ENCODE assay signal across 17 cellular contexts in genomic region chr10:46031648-46032532, GRCh38. TPM values are rescaled to one million over a fixed set of nuclear protein-coding genes. Genes with fewer than 3 reads are reported as not detected.
DNase-seq lines count a peak whose midpoint lies in the region; ATAC-seq and TF ChIP-seq lines count a peak whose summit lies in the region.
"Had no signal": no experiment of that assay in that cellular context is flagged by ENCODE, and none has a peak within 500 bp of the region (broad histone marks: within the 10 kb centered on the region; RNA-seq: fewer than 3 reads in every experiment).

No MANE protein-coding gene starts in this region.

- POLR2A ChIA-PET in Panc1 (lab: Charles Lee): no interaction called here

- no peaks in the 10 kb centered on the region for H3K27me3 ChIP-seq in Panc1 (ENCODE audit: control insufficient read depth, insufficient read depth, low read length)
- H3K27me3 ChIP-seq: right atrium auricular region, SJCRH30, thyroid gland had no signal

- intact Hi-C loops in Panc1 (cut with micrococcal nuclease; ENCODE audit: unreplicated experiment): no loop called here

- BruUV-seq in Panc1 (replicated peaks; lab: Mats Ljungman, UMichigan): no TSS peak

- DNase-seq in activated CD8-positive, alpha-beta memory T cell treated with anti-CD3 and anti-CD28 coated beads for 24 hours: peak; percentile 43
- no peak for DNase-seq in activated CD8-positive, alpha-beta memory T cell treated with anti-CD3 and anti-CD28 coated beads, Interleukin-2, amount 50 U/mL, for 4 hours
- no peak for DNase-seq in Panc1 (ENCODE audit: low read depth, low spot score)
- peak; percentile 46 for DNase-seq in fibroblast of pulmonary artery (ENCODE audit: low read depth)
- DNase-seq in pulmonary artery endothelial cell (ENCODE audit: low read depth, low spot score): peak; percentile 11
- no peak for DNase-seq in DMS79 treated with DMSO at 0.1 percent for 48 hours (lab: John Stamatoyannopoulos, UW)
- DNase-seq in NCI-H1436 treated with DMSO at 0.1 percent for 48 hours (lab: John Stamatoyannopoulos, UW): no peak
- DNase-seq: ACHN; activated CD4-positive, alpha-beta T cell treated with anti-CD3 and anti-CD28 coated beads for 1 hour; NCI-H1092; NCI-H526; SJCRH30 had no signal

- H3K4me3 ChIP-seq in Panc1 (ENCODE audit: low read depth in 2 of 2, low read length in 2 of 2): no peak overlapping the region
- H3K4me3 ChIP-seq in fibroblast of pulmonary artery (replicated peaks; ENCODE audit: low read depth, low read length): no peak overlapping the region
- H3K4me3 ChIP-seq: right atrium auricular region had no signal

- no peak for ATAC-seq in Panc1
- no peak for ATAC-seq in GM21576 (IDR thresholded peaks at IDR 0.05; ENCODE audit: unreplicated experiment)

- CTCF ChIA-PET in Panc1 (lab: Charles Lee): no interaction called here

- H3K36me3 ChIP-seq in Panc1 (ENCODE audit: control insufficient read depth, insufficient read depth, low read length): no peaks in the 10 kb centered on the region
- H3K36me3 ChIP-seq: right atrium auricular region, SJCRH30, thyroid gland had no signal

- H3K9me3 ChIP-seq in Panc1 (ENCODE audit: control insufficient read depth, insufficient read depth, low read depth, low read length): no peaks in the 10 kb centered on the region
- H3K9me3 ChIP-seq: right atrium auricular region, SJCRH30, thyroid gland had no signal

- peak overlapping the region; percentile 86; the same call in 1 of the 2 replicates for H3K27ac ChIP-seq in Panc1 (ENCODE audit: low read length)

- in situ Hi-C loops in Panc1 (cut with HindIII; ENCODE audit: low pct_unique_long_range_greater_than_20kb, low sequenced_read_pairs): no loop called here

- H3K4me1 ChIP-seq in Panc1 (ENCODE audit: control insufficient read depth, insufficient read depth, low read length): peaks cover 22% of the 10 kb centered on the region
- H3K4me1 ChIP-seq: SJCRH30 had no signal

- TF ChIP-seq CTCF in Panc1 (IDR thresholded peaks at IDR 0.05): no peak
- no peak for TF ChIP-seq CTCF in fibroblast of pulmonary artery (IDR thresholded peaks at IDR 0.05; ENCODE audit: low read length, missing control alignments)

RNA-seq across cellular contexts. Expression of gene NCOA4, which starts 1.5 kb away (rescaled TPM):
- total RNA-seq in Panc1 (2021; ENCODE audit: unreplicated experiment): 119 TPM
- 57.3 TPM for polyA plus RNA-seq in Panc1 (2012; ENCODE audit: insufficient read length)
- 204 and 239 TPM in 2 replicates for total RNA-seq in pulmonary artery endothelial cell

RNA-seq across cellular contexts. Expression of gene MSMB, which starts 14.2 kb away (rescaled TPM):
- total RNA-seq in Panc1 (2021; ENCODE audit: unreplicated experiment): not detected
- polyA plus RNA-seq in Panc1 (2012; ENCODE audit: insufficient read length): not detected
- not detected in 2 replicates for total RNA-seq in pulmonary artery endothelial cell
- total RNA-seq: Daoy, right atrium auricular region, SJCRH30, thyroid gland had no signal
- polyA plus RNA-seq: adipose tissue had no signal

RNA-seq across cellular contexts. Expression of gene TIMM23, which starts 59.6 kb away (rescaled TPM):
- total RNA-seq in Panc1 (2021; ENCODE audit: unreplicated experiment): 103 TPM
- polyA plus RNA-seq in Panc1 (2012; ENCODE audit: insufficient read length): 85.8 TPM
- total RNA-seq in pulmonary artery endothelial cell: 99.5 and 103 TPM in 2 replicates

Comparison
In these comparisons a context has a peak if more than half of its experiments do, and no peak if none do; other contexts are left out.
1. DNase-seq: peak in activated CD8-positive, alpha-beta memory T cell treated with anti-CD3 and anti-CD28 coated beads for 24 hours (single experiment), fibroblast of pulmonary artery (single experiment) and pulmonary artery endothelial cell (single experiment); none in activated CD8-positive, alpha-beta memory T cell treated with anti-CD3 and anti-CD28 coated beads, Interleukin-2, amount 50 U/mL, for 4 hours (single experiment), Panc1 (single experiment), DMS79 treated with DMSO at 0.1 percent for 48 hours (single experiment) and NCI-H1436 treated with DMSO at 0.1 percent for 48 hours (single experiment).